7 cellular contexts compared by ENCODE assay signal in the genomic region with DNA sequence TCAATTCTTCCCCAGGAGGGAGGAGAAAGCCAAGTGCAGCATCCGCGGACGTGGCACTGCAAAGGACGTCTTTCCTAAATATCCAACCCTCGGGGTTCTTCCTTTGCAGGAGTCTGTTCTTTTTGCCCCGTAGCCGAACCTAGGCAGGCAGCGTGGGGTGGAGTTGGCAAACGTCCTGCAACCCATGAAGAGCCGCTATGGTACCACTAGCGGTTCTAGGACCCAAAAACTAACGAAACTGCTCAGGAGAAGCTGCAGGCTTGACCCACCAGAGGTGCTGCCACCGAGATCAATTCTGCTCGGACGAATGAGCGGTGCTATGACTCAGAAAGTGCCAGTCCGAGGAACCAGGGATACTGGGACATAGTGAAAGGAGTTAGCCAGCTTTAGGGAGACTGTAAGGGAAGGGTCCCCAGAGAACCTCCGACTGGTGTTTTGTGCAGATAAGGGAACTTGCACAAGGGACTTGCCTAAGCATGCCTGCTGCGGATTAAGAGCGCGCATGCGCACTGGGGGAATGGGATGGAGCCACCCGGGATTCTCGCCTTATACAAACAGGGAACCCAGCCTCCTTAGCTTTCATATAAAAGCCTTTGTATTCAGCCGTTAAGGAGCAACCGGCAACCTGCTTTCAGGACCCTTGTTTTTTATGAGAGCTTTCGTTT. TPM values are rescaled to one million over a fixed set of nuclear protein-coding genes. Genes with fewer than 3 reads are reported as not detected.
A peak's percentile ranks its signal among the peaks of the same experiment; 100 is the strongest.
DNase-seq lines count a peak whose midpoint lies in the region; ATAC-seq and TF ChIP-seq lines count a peak whose summit lies in the region.

No MANE protein-coding gene starts in this region.

- H3K4me3 Mint-ChIP-seq in dendritic cell treated with granulocyte-macrophage colony-stimulating factor and Interleukin-4, amounts not matched to agents 40 ng/mL and 50 ng/mL, for 4 days = peak overlapping the region; percentile 82

- DNase-seq in NCI-H524 treated with DMSO at 0.1 percent for 48 hours (lab: John Stamatoyannopoulos, UW) (peak; percentile 74), right lobe of liver (peak; percentile 75 to 81 (median 79))
- peak; percentile 84 for DNase-seq in activated CD4-positive, alpha-beta T cell treated with anti-CD3 and anti-CD28 coated beads for 48 hours
- peak; percentile 75 for DNase-seq in stimulated activated CD4-positive, alpha-beta T cell treated with anti-CD3 and anti-CD28 coated beads, Interleukin-4, amount 100 ng/mL, for 1 hour

- peaks cover 39% of the 10 kb centered on the region for H3K4me1 Mint-ChIP-seq in dendritic cell treated with granulocyte-macrophage colony-stimulating factor and Interleukin-4, amounts not matched to agents 40 ng/mL and 50 ng/mL, for 4 days (ENCODE audit: low read depth)

- H3K36me3 ChIP-seq in right lobe of liver = no peaks in the 10 kb centered on the region

- peaks cover 0 to 3% (median 0%) of the 10 kb centered on the region in 4 donors for H3K4me1 ChIP-seq in right lobe of liver

- H3K9me3 Mint-ChIP-seq in dendritic cell treated with granulocyte-macrophage colony-stimulating factor and Interleukin-4, amounts not matched to agents 40 ng/mL and 50 ng/mL, for 4 days = no peaks in the 10 kb centered on the region

- TF ChIP-seq CTCF in right lobe of liver (IDR thresholded peaks at IDR 0.05) = no peak

- H3K9me3 ChIP-seq in right lobe of liver = no peaks in the 10 kb centered on the region

- peak overlapping the region; percentile 98 for H3K27ac Mint-ChIP-seq in dendritic cell treated with granulocyte-macrophage colony-stimulating factor and Interleukin-4, amounts not matched to agents 40 ng/mL and 50 ng/mL, for 4 days

- no peak for TF ChIP-seq POLR2A in right lobe of liver (IDR thresholded peaks at IDR 0.05)

- 5% methylated on average over 16 of the region's 27 CpGs for WGBS in right lobe of liver (ENCODE audit: insufficient coverage, low coverage, low lambda C conversion rate, missing lambda C conversion rate)

- peaks cover 0 to 44% of the 10 kb centered on the region in 2 donors for H3K27me3 ChIP-seq in right lobe of liver

- H3K4me3 ChIP-seq in right lobe of liver = peak overlapping the region; percentile 32 to 39 (median 33)

- no peaks in the 10 kb centered on the region for H3K36me3 Mint-ChIP-seq in dendritic cell treated with granulocyte-macrophage colony-stimulating factor and Interleukin-4, amounts not matched to agents 40 ng/mL and 50 ng/mL, for 4 days (ENCODE audit: low read depth)

- intact Hi-C loops in dendritic cell treated with granulocyte-macrophage colony-stimulating factor and Interleukin-4, amounts not matched to agents 40 ng/mL and 50 ng/mL, for 4 days (cut with micrococcal nuclease) = loop anchor here (1.0 to 5.0 kb wide), 2 partner anchors 12 to 55 kb away; no protein-coding TSS in a partner anchor
- intact Hi-C loops in right lobe of liver (cut with DNase I) = no loop called here

- H3K27ac ChIP-seq in right lobe of liver = peak overlapping the region; percentile 55 to 91 (median 72)

- no peaks in the 10 kb centered on the region for H3K27me3 Mint-ChIP-seq in dendritic cell treated with granulocyte-macrophage colony-stimulating factor and Interleukin-4, amounts not matched to agents 40 ng/mL and 50 ng/mL, for 4 days

- ATAC-seq in GM18907 (IDR thresholded peaks at IDR 0.05; ENCODE audit: unreplicated experiment) (peak; percentile 31), HG03439 (IDR thresholded peaks at IDR 0.05; ENCODE audit: unreplicated experiment) (peak; percentile 29), right lobe of liver (peak; percentile 57 to 67 (median 60))

RNA-seq across cellular contexts. Expression of gene ANXA2R, which starts 32.7 kb away (rescaled TPM):
- total RNA-seq in right lobe of liver = 1 to 10 TPM in 1 of 6 experiments, under 1 TPM in 5; 0.21 to 1.1 (median 0.41) TPM

Comparison
In these comparisons a context has a peak if more than half of its experiments do, and no peak if none do; other contexts are left out.
1. Peak in every context shown above with its lines: DNase-seq, ATAC-seq, H3K4me3 ChIP-seq and H3K27ac ChIP-seq.